ENCODE assay signal across 1 cellular context in genomic region chr3:35678552-35679220, GRCh38.
TF ChIP-seq lines count a peak whose summit lies in the region.

No MANE protein-coding gene starts in this region.

TF ChIP-seq in A549, 52 proteins besides CTCF, POLR2A, EP300 and RAD21 (continued from another document):
- TF ChIP-seq FOSL2 (IDR thresholded peaks at IDR 0.05) (no peak), FOSL2 (CRISPR knock-in tag; IDR thresholded peaks at IDR 0.05) (no peak), HOXB13 (CRISPR knock-in tag; IDR thresholded peaks at IDR 0.05; ENCODE audit: low read depth) (no peak), RNF2 (IDR thresholded peaks at IDR 0.05; ENCODE audit: borderline replicate concordance, low read depth) (no peak), HOXB5 (CRISPR knock-in tag; IDR thresholded peaks at IDR 0.05) (no peak), MAFK (IDR thresholded peaks at IDR 0.05; ENCODE audit: partially characterized antibody) (no peak), NPAS2 (CRISPR knock-in tag; IDR thresholded peaks at IDR 0.05; ENCODE audit: borderline replicate concordance) (no peak)
- TF ChIP-seq, protein P1, sequence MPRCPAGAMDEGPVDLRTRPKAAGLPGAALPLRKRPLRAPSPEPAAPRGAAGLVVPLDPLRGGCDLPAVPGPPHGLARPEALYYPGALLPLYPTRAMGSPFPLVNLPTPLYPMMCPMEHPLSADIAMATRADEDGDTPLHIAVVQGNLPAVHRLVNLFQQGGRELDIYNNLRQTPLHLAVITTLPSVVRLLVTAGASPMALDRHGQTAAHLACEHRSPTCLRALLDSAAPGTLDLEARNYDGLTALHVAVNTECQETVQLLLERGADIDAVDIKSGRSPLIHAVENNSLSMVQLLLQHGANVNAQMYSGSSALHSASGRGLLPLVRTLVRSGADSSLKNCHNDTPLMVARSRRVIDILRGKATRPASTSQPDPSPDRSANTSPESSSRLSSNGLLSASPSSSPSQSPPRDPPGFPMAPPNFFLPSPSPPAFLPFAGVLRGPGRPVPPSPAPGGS (IDR thresholded peaks at IDR 0.05), result no peak
- TF ChIP-seq, protein P2, sequence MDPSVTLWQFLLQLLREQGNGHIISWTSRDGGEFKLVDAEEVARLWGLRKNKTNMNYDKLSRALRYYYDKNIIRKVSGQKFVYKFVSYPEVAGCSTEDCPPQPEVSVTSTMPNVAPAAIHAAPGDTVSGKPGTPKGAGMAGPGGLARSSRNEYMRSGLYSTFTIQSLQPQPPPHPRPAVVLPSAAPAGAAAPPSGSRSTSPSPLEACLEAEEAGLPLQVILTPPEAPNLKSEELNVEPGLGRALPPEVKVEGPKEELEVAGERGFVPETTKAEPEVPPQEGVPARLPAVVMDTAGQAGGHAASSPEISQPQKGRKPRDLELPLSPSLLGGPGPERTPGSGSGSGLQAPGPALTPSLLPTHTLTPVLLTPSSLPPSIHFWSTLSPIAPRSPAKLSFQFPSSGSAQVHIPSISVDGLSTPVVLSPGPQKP (IDR thresholded peaks at IDR 0.05; ENCODE audit: low read depth, low read length), result no peak
